In genomic region chr17:63309021-63309420, GRCh38 we compare ENCODE assay signal across 23 cellular contexts.
DNase-seq lines count a peak whose midpoint lies in the region; ATAC-seq and TF ChIP-seq lines count a peak whose summit lies in the region.
"Had no signal": no experiment of that assay in that cellular context is flagged by ENCODE, and none has a peak within 500 bp of the region (broad histone marks: within the 10 kb centered on the region; RNA-seq: fewer than 3 reads in every experiment).

No MANE protein-coding gene starts in this region.

- no peak overlapping the region for H3K4ac ChIP-seq in IMR-90 (ENCODE audit: low read depth, low read length)

- in situ Hi-C loops in IMR-90 (cut with MboI; ENCODE audit: low sequenced_read_pairs), result no loop called here

- ATAC-seq in IMR-90 (ENCODE audit: low read depth), result no peak
- ATAC-seq: CD8-positive, alpha-beta T cell; HepG2 had no signal

- peaks cover 6% of the 10 kb centered on the region for H3K4me1 Mint-ChIP-seq in activated T-helper 1 cell treated with anti-CD3 and anti-CD28 coated beads, Interleukin-12 subunit alpha, Interleukin-12 subunit beta, Interleukin-2, Interleukin-4 antibody, amounts not matched to agents 30 ng/mL and 10 ng/mL and 1 ng/mL, durations not matched to agents 14 hours and 24 hours and 36 hours (ENCODE audit: low read depth)
- H3K4me1 Mint-ChIP-seq: activated B cell treated with CpG ODN at 0.5 μM for 24 hours had no signal

- no peak overlapping the region for H2BK120ac ChIP-seq in IMR-90 (ENCODE audit: low read depth, low read length)

- H3K4me1 ChIP-seq in IMR-90 (ENCODE audit: control insufficient read depth, insufficient read depth, low read length), result no peaks in the 10 kb centered on the region
- peaks cover 5% of the 10 kb centered on the region for H3K4me1 ChIP-seq in osteoblast (ENCODE audit: insufficient read depth, low read length)
- H3K4me1 ChIP-seq in testis, result no peaks in the 10 kb centered on the region
- H3K4me1 ChIP-seq: vagina had no signal

- no peak overlapping the region for H4K8ac ChIP-seq in IMR-90 (ENCODE audit: low read depth in 2 of 2, low read length in 2 of 2)

- peaks cover 7% of the 10 kb centered on the region; the same call in 1 of the 2 replicates for H3K9me1 ChIP-seq in IMR-90 (ENCODE audit: insufficient read depth, low read length)

- H3K4me2 ChIP-seq in IMR-90 (ENCODE audit: low read depth, low read length) (no peak overlapping the region), osteoblast (ENCODE audit: insufficient read depth, low read length) (peak overlapping the region; percentile 44)

- DNase-seq in ELR (ENCODE audit: low read depth) (peak; percentile 45), IMR-90 (peak; percentile 45), choroid plexus epithelial cell (ENCODE audit: low read depth) (peak; percentile 57), osteoblast (ENCODE audit: insufficient read length, low spot score, missing footprints) (no peak), HEK293T (ENCODE audit: extremely low spot score) (no peak), testis (no peak)
- DNase-seq in activated T-helper 1 cell treated with anti-CD3 and anti-CD28 coated beads, Interleukin-12 subunit alpha, Interleukin-12 subunit beta, Interleukin-2, Interleukin-4 antibody, amounts not matched to agents 30 ng/mL and 10 ng/mL and 1 ng/mL, durations not matched to agents 14 hours and 24 hours and 36 hours (ENCODE audit: low spot score), result no peak
- DNase-seq: activated B cell treated with CpG ODN at 0.5 μM for 24 hours; activated CD4-positive, alpha-beta T cell treated with anti-CD3 and anti-CD28 coated beads, Interleukin-2, amount 50 U/mL, for 48 hours; activated CD8-positive, alpha-beta memory T cell treated with anti-CD3 and anti-CD28 coated beads, Interleukin-2, amount 50 U/mL, for 48 hours; activated naive CD8-positive, alpha-beta T cell treated with anti-CD3 and anti-CD28 coated beads, Interleukin-2, amount 10 ng/mL, durations not matched to agents 7 days and 5 days; CD8-positive, alpha-beta T cell; foreskin melanocyte; hypothalamus; islet precursor cell; NCI-H1417 treated with DMSO at 0.1 percent for 48 hours; posterior cingulate gyrus had no signal

- no peak overlapping the region for H2AK9ac ChIP-seq in IMR-90 (replicated peaks; ENCODE audit: low read depth, low read length, poor library complexity)

- H2AFZ ChIP-seq in IMR-90 (replicated peaks; ENCODE audit: low read length, poor library complexity) (no peak overlapping the region), osteoblast (ENCODE audit: low read length) (no peak overlapping the region)

- POLR2A ChIA-PET in IMR-90 (lab: Charles Lee; ENCODE audit: unreplicated experiment), result no interaction called here
- POLR2A ChIA-PET in HEK293T (lab: Yijun Ruan, JAX), result no interaction called here

- H3K9me3 ChIP-seq in IMR-90 (ENCODE audit: control insufficient read depth, insufficient read depth, low read length), result no peaks in the 10 kb centered on the region
- H3K9me3 ChIP-seq in osteoblast (ENCODE audit: low read depth, low read length), result no peaks in the 10 kb centered on the region
- no peaks in the 10 kb centered on the region for H3K9me3 ChIP-seq in testis
- H3K9me3 ChIP-seq: vagina had no signal

- H2BK20ac ChIP-seq in IMR-90 (ENCODE audit: low read depth, low read length), result no peak overlapping the region

- H3K9ac ChIP-seq in IMR-90 (ENCODE audit: low read depth, low read length), result no peak overlapping the region

- H3K9me3 Mint-ChIP-seq in activated T-helper 1 cell treated with anti-CD3 and anti-CD28 coated beads, Interleukin-12 subunit alpha, Interleukin-12 subunit beta, Interleukin-2, Interleukin-4 antibody, amounts not matched to agents 30 ng/mL and 10 ng/mL and 1 ng/mL, durations not matched to agents 14 hours and 24 hours and 36 hours, result peaks cover 7% of the 10 kb centered on the region
- H3K9me3 Mint-ChIP-seq: CD8-positive, alpha-beta T cell had no signal

- peaks cover 12% of the 10 kb centered on the region; the same call in 1 of the 2 replicates for H3K36me3 ChIP-seq in IMR-90 (ENCODE audit: control insufficient read depth, insufficient read depth, low read length)
- no peaks in the 10 kb centered on the region for H3K36me3 ChIP-seq in osteoblast (ENCODE audit: insufficient read depth, low read length)
- no peaks in the 10 kb centered on the region for H3K36me3 ChIP-seq in testis (ENCODE audit: low read depth, missing control alignments)
- H3K36me3 ChIP-seq: cardiac muscle cell, vagina had no signal

- H4K20me1 ChIP-seq in IMR-90 (ENCODE audit: insufficient read depth, low read length), result no peaks in the 10 kb centered on the region; the same call in 1 of the 2 replicates
- H4K20me1 ChIP-seq in osteoblast (ENCODE audit: insufficient read depth, low read length), result peaks cover 2% of the 10 kb centered on the region

- TF ChIP-seq CTCF in IMR-90 (conservative IDR thresholded peaks at IDR 0.05; ENCODE audit: low read depth, low read length), result no peak
- TF ChIP-seq CTCF in choroid plexus epithelial cell (conservative IDR thresholded peaks at IDR 0.05; ENCODE audit: low read depth, low read length), result no peak
- no peak for TF ChIP-seq CTCF in osteoblast (IDR thresholded peaks at IDR 0.05; ENCODE audit: extremely low read depth, low read depth, low read length)
- TF ChIP-seq CTCF in testis (IDR thresholded peaks at IDR 0.05), result no peak

- no CpG with 5 or more reads among the region's 2 CpGs for WGBS in IMR-90 (ENCODE audit: extremely low coverage in 2 of 2, insufficient read length in 1 of 2), 2 experiments
- 61 to 65% methylated on average over 2 of the region's 2 CpGs for WGBS in testis, 2 donors

- H3K79me1 ChIP-seq in IMR-90 (ENCODE audit: low read depth in 1 of 2, low read length in 2 of 2), result peaks cover 26 to 34% of the 10 kb centered on the region in 2 experiments

- H3K18ac ChIP-seq in IMR-90 (ENCODE audit: low read depth, low read length), result no peak overlapping the region

- no peaks in the 10 kb centered on the region for H3K27me3 Mint-ChIP-seq in activated T-helper 1 cell treated with anti-CD3 and anti-CD28 coated beads, Interleukin-12 subunit alpha, Interleukin-12 subunit beta, Interleukin-2, Interleukin-4 antibody, amounts not matched to agents 30 ng/mL and 10 ng/mL and 1 ng/mL, durations not matched to agents 14 hours and 24 hours and 36 hours (ENCODE audit: insufficient read depth)
- H3K27me3 Mint-ChIP-seq: activated B cell treated with CpG ODN at 0.5 μM for 24 hours; activated naive CD8-positive, alpha-beta T cell treated with anti-CD3 and anti-CD28 coated beads, Interleukin-2, amount 10 ng/mL, durations not matched to agents 7 days and 5 days had no signal

- H3K27ac Mint-ChIP-seq in activated T-helper 1 cell treated with anti-CD3 and anti-CD28 coated beads, Interleukin-12 subunit alpha, Interleukin-12 subunit beta, Interleukin-2, Interleukin-4 antibody, amounts not matched to agents 30 ng/mL and 10 ng/mL and 1 ng/mL, durations not matched to agents 14 hours and 24 hours and 36 hours, result no peak overlapping the region
- H3K27ac Mint-ChIP-seq: activated B cell treated with CpG ODN at 0.5 μM for 24 hours; activated naive CD8-positive, alpha-beta T cell treated with anti-CD3 and anti-CD28 coated beads, Interleukin-2, amount 10 ng/mL, durations not matched to agents 7 days and 5 days; CD8-positive, alpha-beta T cell; dendritic cell treated with granulocyte-macrophage colony-stimulating factor and Interleukin-4, amounts not matched to agents 40 ng/mL and 50 ng/mL, for 4 days; T-helper 2 cell treated with Interferon-gamma antibody and Interleukin-4, amounts not matched to agents 5 μg/mL and 100 μg/mL, for 36 hours had no signal

- no peak overlapping the region for H2BK5ac ChIP-seq in IMR-90 (ENCODE audit: low read depth, low read length, poor library complexity, severe bottlenecking)

- no peak overlapping the region for H3K4me3 Mint-ChIP-seq in activated T-helper 1 cell treated with anti-CD3 and anti-CD28 coated beads, Interleukin-12 subunit alpha, Interleukin-12 subunit beta, Interleukin-2, Interleukin-4 antibody, amounts not matched to agents 30 ng/mL and 10 ng/mL and 1 ng/mL, durations not matched to agents 14 hours and 24 hours and 36 hours
- H3K4me3 Mint-ChIP-seq: activated B cell treated with CpG ODN at 0.5 μM for 24 hours; activated naive CD8-positive, alpha-beta T cell treated with anti-CD3 and anti-CD28 coated beads, Interleukin-2, amount 10 ng/mL, durations not matched to agents 7 days and 5 days; CD8-positive, alpha-beta T cell; dendritic cell treated with granulocyte-macrophage colony-stimulating factor and Interleukin-4, amounts not matched to agents 40 ng/mL and 50 ng/mL, for 4 days; T-helper 2 cell treated with Interferon-gamma antibody and Interleukin-4, amounts not matched to agents 5 μg/mL and 100 μg/mL, for 36 hours had no signal

- H2AK5ac ChIP-seq in IMR-90 (ENCODE audit: low read depth, low read length), result no peak overlapping the region

- no peaks in the 10 kb centered on the region for H3K36me3 Mint-ChIP-seq in activated T-helper 1 cell treated with anti-CD3 and anti-CD28 coated beads, Interleukin-12 subunit alpha, Interleukin-12 subunit beta, Interleukin-2, Interleukin-4 antibody, amounts not matched to agents 30 ng/mL and 10 ng/mL and 1 ng/mL, durations not matched to agents 14 hours and 24 hours and 36 hours (ENCODE audit: low read depth)

- no peak overlapping the region for H2BK15ac ChIP-seq in IMR-90 (ENCODE audit: low read depth, low read length)

- peaks cover 18% of the 10 kb centered on the region for H3K79me2 ChIP-seq in osteoblast (ENCODE audit: insufficient read depth, low read length)

- no TSS peak for BruUV-seq in IMR-90 (replicated peaks; lab: Mats Ljungman, UMichigan)

- no peak overlapping the region for H3K14ac ChIP-seq in IMR-90 (replicated peaks; ENCODE audit: low read depth, low read length)

- H3K23ac ChIP-seq in IMR-90 (ENCODE audit: low read depth, low read length), result no peak overlapping the region

- H3K27me3 ChIP-seq in IMR-90 (ENCODE audit: control insufficient read depth, insufficient read depth, low read length) (no peaks in the 10 kb centered on the region), osteoblast (ENCODE audit: insufficient read depth, low read length) (no peaks in the 10 kb centered on the region), testis (no peaks in the 10 kb centered on the region)
- H3K27me3 ChIP-seq: cardiac muscle cell, vagina had no signal

- CTCF ChIA-PET in IMR-90 (lab: Yijun Ruan, JAX), result no interaction called here
- CTCF ChIA-PET in HEK293T (lab: Yijun Ruan, JAX), result no interaction called here

- H4K5ac ChIP-seq in IMR-90 (ENCODE audit: low read depth, low read length), result no peak overlapping the region

- H3K27ac ChIP-seq in IMR-90 (ENCODE audit: insufficient read depth, low read length) (no peak overlapping the region), osteoblast (ENCODE audit: low read depth, low read length) (no peak overlapping the region), testis (no peak overlapping the region)
- H3K27ac ChIP-seq: cardiac muscle cell, RWPE1, vagina had no signal

- TF ChIP-seq RAD21 in IMR-90 (IDR thresholded peaks at IDR 0.05; ENCODE audit: low read length), result no peak

- no peak overlapping the region for H4K91ac ChIP-seq in IMR-90 (ENCODE audit: insufficient read depth, low read depth, low read length)

- TF ChIP-seq POLR2A in IMR-90 (IDR thresholded peaks at IDR 0.05; ENCODE audit: low read depth, low read length) (no peak), testis (IDR thresholded peaks at IDR 0.05) (no peak)

- H3K4me3 ChIP-seq in IMR-90 (ENCODE audit: insufficient read depth, low read depth, low read length) (no peak overlapping the region), choroid plexus epithelial cell (ENCODE audit: low read depth, low read length) (no peak overlapping the region), osteoblast (ENCODE audit: insufficient read depth, low read length) (no peak overlapping the region), testis (no peak overlapping the region)
- H3K4me3 ChIP-seq: cardiac muscle cell, vagina had no signal

- intact Hi-C loops in IMR-90 (cut with micrococcal nuclease), result no loop called here
- intact Hi-C loops in activated T-helper 1 cell treated with anti-CD3 and anti-CD28 coated beads, Interleukin-12 subunit alpha, Interleukin-12 subunit beta, Interleukin-2, Interleukin-4 antibody, amounts not matched to agents 30 ng/mL and 10 ng/mL and 1 ng/mL, durations not matched to agents 14 hours and 24 hours and 36 hours (cut with micrococcal nuclease), result no loop called here
- intact Hi-C loops in testis (cut with DNase I; ENCODE audit: low total_unique reads), result no loop called here

- dilution Hi-C loops in IMR-90 (cut with HindIII; ENCODE audit: low sequenced_read_pairs, unreplicated experiment), result no loop called here

- no peak overlapping the region for H3K56ac ChIP-seq in IMR-90 (ENCODE audit: extremely low read depth, insufficient read depth, low read length)

Comparison
In these comparisons a context has a peak if more than half of its experiments do, and no peak if none do; other contexts are left out.
1. DNase-seq: peak in ELR (single experiment), IMR-90 (single experiment) and choroid plexus epithelial cell (single experiment); none in osteoblast (single experiment), HEK293T (single experiment), activated T-helper 1 cell treated with anti-CD3 and anti-CD28 coated beads, Interleukin-12 subunit alpha, Interleukin-12 subunit beta, Interleukin-2, Interleukin-4 antibody, amounts not matched to agents 30 ng/mL and 10 ng/mL and 1 ng/mL, durations not matched to agents 14 hours and 24 hours and 36 hours (single experiment) and testis (single experiment).